ENCODE assay signal across 8 cellular contexts in genomic region chr2:130332271-130333073, GRCh38. TPM values are rescaled to one million over a fixed set of nuclear protein-coding genes. Genes with fewer than 3 reads are reported as not detected.
DNase-seq lines count a peak whose midpoint lies in the region; ATAC-seq and TF ChIP-seq lines count a peak whose summit lies in the region.

No MANE protein-coding gene starts in this region.

- POLR2A ChIA-PET in AG04450 (lab: Yijun Ruan, JAX) = interaction anchor here (0.7 to 1.0 kb wide), 2 partner anchors 10 to 151 kb away, joined by 3 to 6 read pairs; partner anchors contain the start of genes IMP4 and SMPD4

- CTCF ChIA-PET in AG04450 (lab: Charles Lee) = interaction anchor here (0.7 to 5.0 kb wide), 13 partner anchors 9 to 396 kb away, joined by 3 to 35 read pairs (median 5); partner anchors contain the start of genes IMP4, MZT2B and SMPD4

- no peak overlapping the region for H3K4me3 ChIP-seq in AG04450 (ENCODE audit: low read depth, low read length)
- no peak overlapping the region for H3K4me3 ChIP-seq in colonic mucosa
- H3K4me3 ChIP-seq in liver (ENCODE audit: low read depth in 1 of 3, low read length in 3 of 3) = peak overlapping the region in 1 of 3 donors; percentile 8

- peak overlapping the region; percentile 52 for H3K4me3 Mint-ChIP-seq in activated CD4-positive, alpha-beta T cell treated with anti-CD3 and anti-CD28 coated beads, Interleukin-2, amount 10 ng/mL, durations not matched to agents 24 days and 14 days

- no peak overlapping the region for H3K27ac Mint-ChIP-seq in activated CD4-positive, alpha-beta T cell treated with anti-CD3 and anti-CD28 coated beads, Interleukin-2, amount 10 ng/mL, durations not matched to agents 24 days and 14 days

- H3K27ac ChIP-seq in AG04450 (ENCODE audit: low read depth, low read length) = no peak overlapping the region
- no peak overlapping the region for H3K27ac ChIP-seq in colonic mucosa
- H3K27ac ChIP-seq in liver (ENCODE audit: low read depth in 1 of 2, low read length in 2 of 2) = no peak overlapping the region

- TF ChIP-seq CTCF in AG04450 (IDR thresholded peaks at IDR 0.05; ENCODE audit: low read depth, low read length) (peak; percentile 99), colonic mucosa (IDR thresholded peaks at IDR 0.05) (peak; percentile 91), liver (IDR thresholded peaks at IDR 0.05; ENCODE audit: low read depth, low read length, missing input control) (peak; percentile 83)

- H3K4me1 Mint-ChIP-seq in activated CD4-positive, alpha-beta T cell treated with anti-CD3 and anti-CD28 coated beads, Interleukin-2, amount 10 ng/mL, durations not matched to agents 24 days and 14 days = peaks cover 5% of the 10 kb centered on the region

- 22% methylated on average over 29 of the region's 29 CpGs for WGBS in liver

- no peaks in the 10 kb centered on the region for H3K36me3 Mint-ChIP-seq in activated CD4-positive, alpha-beta T cell treated with anti-CD3 and anti-CD28 coated beads, Interleukin-2, amount 10 ng/mL, durations not matched to agents 24 days and 14 days (ENCODE audit: low read depth)

- intact Hi-C loops in activated CD4-positive, alpha-beta T cell treated with anti-CD3 and anti-CD28 coated beads, Interleukin-2, amount 10 ng/mL, durations not matched to agents 24 days and 14 days (cut with micrococcal nuclease) = loop anchor here (1.0 to 2.0 kb wide), 2 partner anchors 150 to 396 kb away; partner anchors contain the start of gene MZT2B
- intact Hi-C loops in colonic mucosa (cut with DNase I) = loop anchor here (5.0 kb wide), 2 partner anchors 175 to 395 kb away; no protein-coding TSS in a partner anchor

- H3K36me3 ChIP-seq in colonic mucosa (no peaks in the 10 kb centered on the region), liver (ENCODE audit: control insufficient read depth in 4 of 4, insufficient read depth in 3 of 4, low read depth in 1 of 4, low read length in 3 of 4) (no peaks in the 10 kb centered on the region)

- H3K9me3 Mint-ChIP-seq in activated CD4-positive, alpha-beta T cell treated with anti-CD3 and anti-CD28 coated beads, Interleukin-2, amount 10 ng/mL, durations not matched to agents 24 days and 14 days = no peaks in the 10 kb centered on the region

- peak; percentile 95 to 98 for TF ChIP-seq RAD21 in liver (IDR thresholded peaks at IDR 0.05)

- H3K4me1 ChIP-seq in colonic mucosa (no peaks in the 10 kb centered on the region), liver (ENCODE audit: control insufficient read depth in 4 of 4, insufficient read depth in 4 of 4, low read length in 3 of 4) (peaks cover 1 to 6% (median 3%) of the 10 kb centered on the region in 4 donors)

- H3K9ac ChIP-seq in colonic mucosa (ENCODE audit: low read depth in 2 of 2, low read length in 2 of 2) (no peak overlapping the region), liver (ENCODE audit: low read depth in 1 of 2, low read length in 2 of 2) (no peak overlapping the region)

- no peak for DNase-seq in AG04450 (ENCODE audit: low read depth, low spot score)
- DNase-seq in NCI-H2196 (lab: John Stamatoyannopoulos, UW; ENCODE audit: unreplicated experiment) = peak; percentile 62
- DNase-seq in activated CD4-positive, alpha-beta T cell treated with anti-CD3 and anti-CD28 coated beads, Interleukin-2, amount 10 ng/mL, durations not matched to agents 24 days and 14 days = peak; percentile 91
- DNase-seq in colonic mucosa = peak; percentile 76
- DNase-seq in stimulated activated CD8-positive, alpha-beta memory T cell treated with anti-CD3 and anti-CD28 coated beads, Interleukin-12 subunit alpha, Interleukin-12 subunit beta, amount 100 ng/mL, for 1 hour (ENCODE audit: low read depth) = peak; percentile 48

- H3K27me3 Mint-ChIP-seq in activated CD4-positive, alpha-beta T cell treated with anti-CD3 and anti-CD28 coated beads, Interleukin-2, amount 10 ng/mL, durations not matched to agents 24 days and 14 days = peaks cover 33% of the 10 kb centered on the region

- 0 out of 2 replicates have a peak, but pooled peaks cover 2% of the 10 kb centered on the region for H3K9me3 ChIP-seq in AG04450 (ENCODE audit: control insufficient read depth, insufficient read depth, low read length)
- no peaks in the 10 kb centered on the region for H3K9me3 ChIP-seq in colonic mucosa
- no peaks in the 10 kb centered on the region for H3K9me3 ChIP-seq in liver (ENCODE audit: control insufficient read depth in 4 of 4, low read length in 3 of 4)

- H3K27me3 ChIP-seq in AG04450 (ENCODE audit: control insufficient read depth, insufficient read depth, low read length) (peaks cover 10% of the 10 kb centered on the region), colonic mucosa (peaks cover 3% of the 10 kb centered on the region), liver (ENCODE audit: control insufficient read depth in 4 of 4, insufficient read depth in 4 of 4, low read length in 3 of 4) (peaks cover 0 to 3% (median 1%) of the 10 kb centered on the region in 4 donors)

- ATAC-seq in GM18499 (IDR thresholded peaks at IDR 0.05; ENCODE audit: insufficient read depth, unreplicated experiment) (peak; percentile 53), HG02981 (IDR thresholded peaks at IDR 0.05; ENCODE audit: unreplicated experiment) (peak; percentile 77)

TF ChIP-seq in liver, 16 proteins besides CTCF, POLR2A, EP300 and RAD21:
- no peak for TF ChIP-seq EGR1 (IDR thresholded peaks at IDR 0.05; ENCODE audit: low read depth in 2 of 2)
- peak in 1 of 2 donors; percentile 23 for TF ChIP-seq JUND (IDR thresholded peaks at IDR 0.05)
- TF ChIP-seq, protein P1, sequence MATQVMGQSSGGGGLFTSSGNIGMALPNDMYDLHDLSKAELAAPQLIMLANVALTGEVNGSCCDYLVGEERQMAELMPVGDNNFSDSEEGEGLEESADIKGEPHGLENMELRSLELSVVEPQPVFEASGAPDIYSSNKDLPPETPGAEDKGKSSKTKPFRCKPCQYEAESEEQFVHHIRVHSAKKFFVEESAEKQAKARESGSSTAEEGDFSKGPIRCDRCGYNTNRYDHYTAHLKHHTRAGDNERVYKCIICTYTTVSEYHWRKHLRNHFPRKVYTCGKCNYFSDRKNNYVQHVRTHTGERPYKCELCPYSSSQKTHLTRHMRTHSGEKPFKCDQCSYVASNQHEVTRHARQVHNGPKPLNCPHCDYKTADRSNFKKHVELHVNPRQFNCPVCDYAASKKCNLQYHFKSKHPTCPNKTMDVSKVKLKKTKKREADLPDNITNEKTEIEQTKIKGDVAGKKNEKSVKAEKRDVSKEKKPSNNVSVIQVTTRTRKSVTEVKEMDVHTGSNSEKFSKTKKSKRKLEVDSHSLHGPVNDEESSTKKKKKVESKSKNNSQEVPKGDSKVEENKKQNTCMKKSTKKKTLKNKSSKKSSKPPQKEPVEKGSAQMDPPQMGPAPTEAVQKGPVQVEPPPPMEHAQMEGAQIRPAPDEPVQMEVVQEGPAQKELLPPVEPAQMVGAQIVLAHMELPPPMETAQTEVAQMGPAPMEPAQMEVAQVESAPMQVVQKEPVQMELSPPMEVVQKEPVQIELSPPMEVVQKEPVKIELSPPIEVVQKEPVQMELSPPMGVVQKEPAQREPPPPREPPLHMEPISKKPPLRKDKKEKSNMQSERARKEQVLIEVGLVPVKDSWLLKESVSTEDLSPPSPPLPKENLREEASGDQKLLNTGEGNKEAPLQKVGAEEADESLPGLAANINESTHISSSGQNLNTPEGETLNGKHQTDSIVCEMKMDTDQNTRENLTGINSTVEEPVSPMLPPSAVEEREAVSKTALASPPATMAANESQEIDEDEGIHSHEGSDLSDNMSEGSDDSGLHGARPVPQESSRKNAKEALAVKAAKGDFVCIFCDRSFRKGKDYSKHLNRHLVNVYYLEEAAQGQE (IDR thresholded peaks at IDR 0.05) = no peak
- peak; percentile 56 for TF ChIP-seq YY1 (IDR thresholded peaks at IDR 0.05)
- TF ChIP-seq MAX (IDR thresholded peaks at IDR 0.05) = no peak
- TF ChIP-seq SP1 (IDR thresholded peaks at IDR 0.05) = no peak
TF ChIP-seq in liver: peak in this region for 2.

RNA-seq across cellular contexts. Expression of gene IMP4, which starts 10.2 kb away (rescaled TPM):
- polyA plus RNA-seq in AG04450 (2011; rRNA removed) (51.0 and 79.5 TPM in 2 replicates), liver (10 to 100 TPM; 61.8 to 95.5 TPM)
- 39.6 and 80.1 TPM in 2 replicates for polyA minus RNA-seq in AG04450 (2011; rRNA and poly(A)+ RNA removed)
- total RNA-seq in activated CD4-positive, alpha-beta T cell treated with anti-CD3 and anti-CD28 coated beads, Interleukin-2, amount 10 ng/mL, durations not matched to agents 24 days and 14 days = 177 and 178 TPM in 2 replicates
- total RNA-seq in colonic mucosa (100 to 1,000 TPM in 1 of 2 donors, 10 to 100 TPM in 1; 50.6 to 117 TPM), liver (10 to 100 TPM; 31.7 to 60.7 TPM)

RNA-seq across cellular contexts. Expression of gene PTPN18, which starts 23.4 kb away (rescaled TPM):
- 10.1 and 11.6 TPM in 2 replicates for polyA plus RNA-seq in AG04450 (2011; rRNA removed)
- 12.2 and 15.6 TPM in 2 replicates for polyA minus RNA-seq in AG04450 (2011; rRNA and poly(A)+ RNA removed)
- total RNA-seq in activated CD4-positive, alpha-beta T cell treated with anti-CD3 and anti-CD28 coated beads, Interleukin-2, amount 10 ng/mL, durations not matched to agents 24 days and 14 days = 61.7 and 61.9 TPM in 2 replicates
- total RNA-seq in colonic mucosa = 100 to 1,000 TPM in 1 of 2 donors, 10 to 100 TPM in 1; 85.0 to 160 TPM
- 10 to 100 TPM; 14.0 to 28.6 TPM for total RNA-seq in liver
- polyA plus RNA-seq in liver = 10 to 100 TPM; 16.1 to 17.2 TPM
